Comparison of ENCODE assay signal across 1 cellular context in the genomic region with DNA sequence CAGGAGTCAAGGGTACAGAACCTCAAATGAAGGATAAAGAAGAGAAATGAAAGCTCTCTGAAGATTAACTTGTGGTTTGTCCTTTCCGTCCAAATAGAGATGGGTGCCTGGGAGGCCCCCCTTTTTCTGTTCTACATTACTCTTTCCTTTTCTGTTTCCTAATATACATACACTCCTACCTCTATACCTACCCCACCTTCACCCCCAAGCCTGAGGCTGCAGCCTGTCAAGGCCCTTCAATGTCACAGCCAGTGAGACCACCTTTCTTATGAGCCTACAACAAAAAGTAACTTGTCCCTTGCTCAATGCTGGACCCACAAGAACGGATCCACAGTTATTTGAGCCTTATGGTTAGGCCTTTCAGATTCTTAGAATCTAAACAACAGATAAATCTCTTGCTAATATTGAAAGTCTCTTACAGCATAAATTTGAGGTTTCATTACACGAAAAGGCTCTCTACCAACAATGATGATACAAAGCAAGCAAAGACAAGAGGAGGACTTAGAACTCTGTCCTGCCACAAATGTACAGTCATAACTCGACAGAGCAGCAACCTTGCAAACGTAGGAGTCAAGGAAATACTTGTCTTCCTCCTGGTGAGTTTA.
TF ChIP-seq lines count a peak whose summit lies in the region.

No MANE protein-coding gene starts in this region.

TF ChIP-seq in GM12878, 131 proteins besides CTCF, POLR2A, EP300 and RAD21 (continues in another document):
- TF ChIP-seq FOS (IDR thresholded peaks at IDR 0.05; ENCODE audit: borderline replicate concordance, extremely low read depth, insufficient read length), result no peak
- peak; percentile 87 for TF ChIP-seq EED (IDR thresholded peaks at IDR 0.05; ENCODE audit: low read depth)
- TF ChIP-seq ZNF217 (IDR thresholded peaks at IDR 0.05), result peak; percentile 87
- peak; percentile 85; the same call in 1 of the 2 replicates for TF ChIP-seq MTA3 (IDR thresholded peaks at IDR 0.05; ENCODE audit: borderline replicate concordance, low read length)
- TF ChIP-seq CREM (IDR thresholded peaks at IDR 0.05; ENCODE audit: low read depth), result peak; percentile 93
- TF ChIP-seq, protein P1, sequence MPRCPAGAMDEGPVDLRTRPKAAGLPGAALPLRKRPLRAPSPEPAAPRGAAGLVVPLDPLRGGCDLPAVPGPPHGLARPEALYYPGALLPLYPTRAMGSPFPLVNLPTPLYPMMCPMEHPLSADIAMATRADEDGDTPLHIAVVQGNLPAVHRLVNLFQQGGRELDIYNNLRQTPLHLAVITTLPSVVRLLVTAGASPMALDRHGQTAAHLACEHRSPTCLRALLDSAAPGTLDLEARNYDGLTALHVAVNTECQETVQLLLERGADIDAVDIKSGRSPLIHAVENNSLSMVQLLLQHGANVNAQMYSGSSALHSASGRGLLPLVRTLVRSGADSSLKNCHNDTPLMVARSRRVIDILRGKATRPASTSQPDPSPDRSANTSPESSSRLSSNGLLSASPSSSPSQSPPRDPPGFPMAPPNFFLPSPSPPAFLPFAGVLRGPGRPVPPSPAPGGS (IDR thresholded peaks at IDR 0.05; ENCODE audit: borderline replicate concordance, insufficient read depth, low read depth, low read length, poor library complexity, severe bottlenecking), result peak; percentile 58
- TF ChIP-seq MYB (IDR thresholded peaks at IDR 0.05; ENCODE audit: borderline replicate concordance, low read depth, low read length), result no peak
- peak; percentile 79 for TF ChIP-seq ATF7 (IDR thresholded peaks at IDR 0.05; ENCODE audit: low read depth)
- TF ChIP-seq CEBPZ (IDR thresholded peaks at IDR 0.05; ENCODE audit: low read depth, low read length), result no peak
- peak; percentile 91 to 93 for TF ChIP-seq IKZF2 (IDR thresholded peaks at IDR 0.05)
- TF ChIP-seq ZSCAN29 (IDR thresholded peaks at IDR 0.05), result no peak
- TF ChIP-seq, protein P2, sequence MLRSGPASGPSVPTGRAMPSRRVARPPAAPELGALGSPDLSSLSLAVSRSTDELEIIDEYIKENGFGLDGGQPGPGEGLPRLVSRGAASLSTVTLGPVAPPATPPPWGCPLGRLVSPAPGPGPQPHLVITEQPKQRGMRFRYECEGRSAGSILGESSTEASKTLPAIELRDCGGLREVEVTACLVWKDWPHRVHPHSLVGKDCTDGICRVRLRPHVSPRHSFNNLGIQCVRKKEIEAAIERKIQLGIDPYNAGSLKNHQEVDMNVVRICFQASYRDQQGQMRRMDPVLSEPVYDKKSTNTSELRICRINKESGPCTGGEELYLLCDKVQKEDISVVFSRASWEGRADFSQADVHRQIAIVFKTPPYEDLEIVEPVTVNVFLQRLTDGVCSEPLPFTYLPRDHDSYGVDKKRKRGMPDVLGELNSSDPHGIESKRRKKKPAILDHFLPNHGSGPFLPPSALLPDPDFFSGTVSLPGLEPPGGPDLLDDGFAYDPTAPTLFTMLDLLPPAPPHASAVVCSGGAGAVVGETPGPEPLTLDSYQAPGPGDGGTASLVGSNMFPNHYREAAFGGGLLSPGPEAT (IDR thresholded peaks at IDR 0.05; ENCODE audit: low read depth), result peak; percentile 75
- TF ChIP-seq JUNB (IDR thresholded peaks at IDR 0.05), result peak; percentile 98
- TF ChIP-seq CHD2 (IDR thresholded peaks at IDR 0.05; ENCODE audit: borderline replicate concordance, low read depth, low read length), result 0 out of 2 replicates have a peak, but pooled peaks have one; percentile 15
- TF ChIP-seq STAT3 (IDR thresholded peaks at IDR 0.05; ENCODE audit: low read depth, low read length), result 0 out of 2 replicates have a peak, but pooled peaks have one; percentile 32
- TF ChIP-seq, protein P3, sequence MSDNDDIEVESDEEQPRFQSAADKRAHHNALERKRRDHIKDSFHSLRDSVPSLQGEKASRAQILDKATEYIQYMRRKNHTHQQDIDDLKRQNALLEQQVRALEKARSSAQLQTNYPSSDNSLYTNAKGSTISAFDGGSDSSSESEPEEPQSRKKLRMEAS (IDR thresholded peaks at IDR 0.05; ENCODE audit: low read depth, low read length), result 0 out of 2 replicates have a peak, but pooled peaks have one; percentile 31
- TF ChIP-seq, protein P4, sequence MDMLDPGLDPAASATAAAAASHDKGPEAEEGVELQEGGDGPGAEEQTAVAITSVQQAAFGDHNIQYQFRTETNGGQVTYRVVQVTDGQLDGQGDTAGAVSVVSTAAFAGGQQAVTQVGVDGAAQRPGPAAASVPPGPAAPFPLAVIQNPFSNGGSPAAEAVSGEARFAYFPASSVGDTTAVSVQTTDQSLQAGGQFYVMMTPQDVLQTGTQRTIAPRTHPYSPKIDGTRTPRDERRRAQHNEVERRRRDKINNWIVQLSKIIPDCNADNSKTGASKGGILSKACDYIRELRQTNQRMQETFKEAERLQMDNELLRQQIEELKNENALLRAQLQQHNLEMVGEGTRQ (IDR thresholded peaks at IDR 0.05; ENCODE audit: borderline replicate concordance, low read depth, low read length), result no peak
- TF ChIP-seq MEF2A (IDR thresholded peaks at IDR 0.05; ENCODE audit: insufficient read depth, low read depth, low read length), result peak; percentile 81
- TF ChIP-seq SKIL (IDR thresholded peaks at IDR 0.05; ENCODE audit: low read depth, poor library complexity, severe bottlenecking), result peak; percentile 77
- TF ChIP-seq TCF7 (IDR thresholded peaks at IDR 0.05; ENCODE audit: borderline replicate concordance), result no peak
- peak; percentile 73; the same call in 2 of the 3 replicates for TF ChIP-seq POU2F2 (IDR thresholded peaks at IDR 0.05; ENCODE audit: borderline replicate concordance, low read depth, low read length)
- TF ChIP-seq TBL1XR1 (IDR thresholded peaks at IDR 0.05; ENCODE audit: low read depth, low read length), result peak; percentile 27; the same call in 1 of the 2 replicates
- TF ChIP-seq CBX5 (IDR thresholded peaks at IDR 0.05; ENCODE audit: low read depth), result peak; percentile 37; the same call in 1 of the 2 replicates
- TF ChIP-seq MXI1 (IDR thresholded peaks at IDR 0.05; ENCODE audit: low read depth, low read length), result 0 out of 2 replicates have a peak, but pooled peaks have one; percentile 59
- peak; percentile 93 for TF ChIP-seq IKZF1 (conservative IDR thresholded peaks at IDR 0.05)
- TF ChIP-seq, protein P5, sequence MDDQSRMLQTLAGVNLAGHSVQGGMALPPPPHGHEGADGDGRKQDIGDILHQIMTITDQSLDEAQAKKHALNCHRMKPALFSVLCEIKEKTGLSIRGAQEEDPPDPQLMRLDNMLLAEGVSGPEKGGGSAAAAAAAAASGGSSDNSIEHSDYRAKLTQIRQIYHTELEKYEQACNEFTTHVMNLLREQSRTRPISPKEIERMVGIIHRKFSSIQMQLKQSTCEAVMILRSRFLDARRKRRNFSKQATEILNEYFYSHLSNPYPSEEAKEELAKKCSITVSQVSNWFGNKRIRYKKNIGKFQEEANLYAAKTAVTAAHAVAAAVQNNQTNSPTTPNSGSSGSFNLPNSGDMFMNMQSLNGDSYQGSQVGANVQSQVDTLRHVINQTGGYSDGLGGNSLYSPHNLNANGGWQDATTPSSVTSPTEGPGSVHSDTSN (IDR thresholded peaks at IDR 0.05; ENCODE audit: insufficient replicate concordance, low read depth, low read length), result no peak
- no peak for TF ChIP-seq PKNOX1 (IDR thresholded peaks at IDR 0.05)
- TF ChIP-seq ETV6 (conservative IDR thresholded peaks at IDR 0.05 in 1 of 2, IDR thresholded peaks at IDR 0.05 in 1 of 2; ENCODE audit: borderline replicate concordance in 1 of 2, low read depth in 1 of 2), result peak in 1 of 2 experiments; percentile 94; a peak in 2 of 4 replicates
- TF ChIP-seq USF1 (IDR thresholded peaks at IDR 0.05; ENCODE audit: borderline replicate concordance, extremely low read length, insufficient read depth, low read depth, low read length), result no peak
- TF ChIP-seq GATAD2B (conservative IDR thresholded peaks at IDR 0.05; ENCODE audit: low read depth), result no peak; the same call in 1 of the 2 replicates
- TF ChIP-seq SPI1 (IDR thresholded peaks at IDR 0.05; ENCODE audit: borderline replicate concordance, insufficient read depth, low read depth, low read length), result peak; percentile 49; the same call in 1 of the 2 replicates
- no peak for TF ChIP-seq RAD51 (IDR thresholded peaks at IDR 0.05)
- TF ChIP-seq, protein P6, sequence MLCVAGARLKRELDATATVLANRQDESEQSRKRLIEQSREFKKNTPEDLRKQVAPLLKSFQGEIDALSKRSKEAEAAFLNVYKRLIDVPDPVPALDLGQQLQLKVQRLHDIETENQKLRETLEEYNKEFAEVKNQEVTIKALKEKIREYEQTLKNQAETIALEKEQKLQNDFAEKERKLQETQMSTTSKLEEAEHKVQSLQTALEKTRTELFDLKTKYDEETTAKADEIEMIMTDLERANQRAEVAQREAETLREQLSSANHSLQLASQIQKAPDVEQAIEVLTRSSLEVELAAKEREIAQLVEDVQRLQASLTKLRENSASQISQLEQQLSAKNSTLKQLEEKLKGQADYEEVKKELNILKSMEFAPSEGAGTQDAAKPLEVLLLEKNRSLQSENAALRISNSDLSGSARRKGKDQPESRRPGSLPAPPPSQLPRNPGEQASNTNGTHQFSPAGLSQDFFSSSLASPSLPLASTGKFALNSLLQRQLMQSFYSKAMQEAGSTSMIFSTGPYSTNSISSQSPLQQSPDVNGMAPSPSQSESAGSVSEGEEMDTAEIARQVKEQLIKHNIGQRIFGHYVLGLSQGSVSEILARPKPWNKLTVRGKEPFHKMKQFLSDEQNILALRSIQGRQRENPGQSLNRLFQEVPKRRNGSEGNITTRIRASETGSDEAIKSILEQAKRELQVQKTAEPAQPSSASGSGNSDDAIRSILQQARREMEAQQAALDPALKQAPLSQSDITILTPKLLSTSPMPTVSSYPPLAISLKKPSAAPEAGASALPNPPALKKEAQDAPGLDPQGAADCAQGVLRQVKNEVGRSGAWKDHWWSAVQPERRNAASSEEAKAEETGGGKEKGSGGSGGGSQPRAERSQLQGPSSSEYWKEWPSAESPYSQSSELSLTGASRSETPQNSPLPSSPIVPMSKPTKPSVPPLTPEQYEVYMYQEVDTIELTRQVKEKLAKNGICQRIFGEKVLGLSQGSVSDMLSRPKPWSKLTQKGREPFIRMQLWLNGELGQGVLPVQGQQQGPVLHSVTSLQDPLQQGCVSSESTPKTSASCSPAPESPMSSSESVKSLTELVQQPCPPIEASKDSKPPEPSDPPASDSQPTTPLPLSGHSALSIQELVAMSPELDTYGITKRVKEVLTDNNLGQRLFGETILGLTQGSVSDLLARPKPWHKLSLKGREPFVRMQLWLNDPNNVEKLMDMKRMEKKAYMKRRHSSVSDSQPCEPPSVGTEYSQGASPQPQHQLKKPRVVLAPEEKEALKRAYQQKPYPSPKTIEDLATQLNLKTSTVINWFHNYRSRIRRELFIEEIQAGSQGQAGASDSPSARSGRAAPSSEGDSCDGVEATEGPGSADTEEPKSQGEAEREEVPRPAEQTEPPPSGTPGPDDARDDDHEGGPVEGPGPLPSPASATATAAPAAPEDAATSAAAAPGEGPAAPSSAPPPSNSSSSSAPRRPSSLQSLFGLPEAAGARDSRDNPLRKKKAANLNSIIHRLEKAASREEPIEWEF (IDR thresholded peaks at IDR 0.05; ENCODE audit: insufficient replicate concordance, low read depth, low read length), result peak; percentile 17
